Comparison of ENCODE assay signal across 35 cellular contexts in genomic region chr13:59978862-59979261, GRCh38.
"Had no signal": no experiment of that assay in that cellular context is flagged by ENCODE, and none has a peak within 500 bp of the region (broad histone marks: within the 10 kb centered on the region; RNA-seq: fewer than 3 reads in every experiment).

No MANE protein-coding gene starts in this region.

- ATAC-seq: activated CD4-positive, alpha-beta T cell treated with anti-CD3 and anti-CD28 coated beads for 36 hours; activated CD4-positive, CD25-positive, alpha-beta regulatory T cell treated with anti-CD3 and anti-CD28 coated beads, Interleukin-2, amount 50 U/mL, for 24 hours; activated CD8-positive, alpha-beta memory T cell treated with anti-CD3 and anti-CD28 coated beads, Interleukin-2, amount 10 ng/mL, durations not matched to agents 7 days and 5 days; activated CD8-positive, alpha-beta T cell treated with anti-CD3 and anti-CD28 coated beads, Interleukin-2, amount 10 ng/mL, durations not matched to agents 7 days and 5 days; activated naive CD4-positive, alpha-beta T cell treated with anti-CD3 and anti-CD28 coated beads, Interleukin-2, amount 50 U/mL, for 72 hours; body of pancreas; WTC11 had no signal

- H3K27ac ChIP-seq: adrenal gland, body of pancreas, brain microvascular endothelial cell, breast epithelium, WERI-Rb-1 had no signal

- H3K27me3 ChIP-seq: adrenal gland, body of pancreas, brain microvascular endothelial cell, breast epithelium had no signal

- H3K4me1 ChIP-seq: adrenal gland, body of pancreas, breast epithelium had no signal

- H3K4me1 Mint-ChIP-seq: activated CD4-positive, alpha-beta memory T cell treated with anti-CD3 and anti-CD28 coated beads, Interleukin-2, amount 10 ng/mL, durations not matched to agents 7 days and 5 days; activated CD8-positive, alpha-beta memory T cell treated with anti-CD3 and anti-CD28 coated beads, Interleukin-2, amount 10 ng/mL, durations not matched to agents 7 days and 5 days had no signal

- H3K9me3 Mint-ChIP-seq: activated CD4-positive, alpha-beta memory T cell treated with anti-CD3 and anti-CD28 coated beads, Interleukin-2, amount 10 ng/mL, durations not matched to agents 7 days and 5 days; activated CD4-positive, alpha-beta T cell treated with anti-CD3 and anti-CD28 coated beads, Interleukin-2, amount 10 ng/mL, durations not matched to agents 7 days and 5 days; activated naive CD4-positive, alpha-beta T cell treated with anti-CD3 and anti-CD28 coated beads for 36 hours; activated naive CD4-positive, alpha-beta T cell treated with anti-CD3 and anti-CD28 coated beads, Interleukin-2, amount 50 U/mL, for 72 hours; activated naive CD8-positive, alpha-beta T cell treated with anti-CD3 and anti-CD28 coated beads for 36 hours; activated T-cell treated with anti-CD3 and anti-CD28 coated beads, Interleukin-2, amount 50 U/mL, for 24 hours; T-helper 1 cell treated with Interleukin-12 subunit alpha and Interleukin-12 subunit beta and Interleukin-4 antibody, amounts not matched to agents 30 μg/mL and 1 μg/mL, for 36 hours; T-helper 2 cell treated with Interferon-gamma antibody and Interleukin-4, amounts not matched to agents 5 μg/mL and 100 μg/mL, for 36 hours; WTC11 had no signal

- H3K36me3 ChIP-seq: adrenal gland, brain microvascular endothelial cell, WERI-Rb-1 had no signal

- H3K36me3 Mint-ChIP-seq: activated naive CD4-positive, alpha-beta T cell treated with anti-CD3 and anti-CD28 coated beads, Interleukin-2, amount 50 U/mL, for 72 hours; WTC11 had no signal

- H3K27ac Mint-ChIP-seq: activated CD4-positive, alpha-beta memory T cell treated with anti-CD3 and anti-CD28 coated beads, Interleukin-2, amount 10 ng/mL, durations not matched to agents 7 days and 5 days; activated CD4-positive, alpha-beta T cell treated with anti-CD3 and anti-CD28 coated beads for 36 hours; activated CD4-positive, alpha-beta T cell treated with anti-CD3 and anti-CD28 coated beads, Interleukin-2, amount 10 ng/mL, durations not matched to agents 7 days and 5 days; activated CD8-positive, alpha-beta memory T cell treated with anti-CD3 and anti-CD28 coated beads, Interleukin-2, amount 10 ng/mL, durations not matched to agents 7 days and 5 days; activated CD8-positive, alpha-beta T cell treated with anti-CD3 and anti-CD28 coated beads, Interleukin-2, amount 10 ng/mL, durations not matched to agents 7 days and 5 days; activated naive CD4-positive, alpha-beta T cell treated with anti-CD3 and anti-CD28 coated beads for 36 hours; activated naive CD4-positive, alpha-beta T cell treated with anti-CD3 and anti-CD28 coated beads, Interleukin-2, amount 50 U/mL, for 72 hours; activated naive CD8-positive, alpha-beta T cell treated with anti-CD3 and anti-CD28 coated beads for 36 hours; activated T-cell treated with anti-CD3 and anti-CD28 coated beads, Interleukin-2, amount 50 U/mL, for 24 hours; T-helper 1 cell treated with Interleukin-12 subunit alpha and Interleukin-12 subunit beta and Interleukin-4 antibody, amounts not matched to agents 30 μg/mL and 1 μg/mL, for 36 hours; T-helper 2 cell treated with Interferon-gamma antibody and Interleukin-4, amounts not matched to agents 5 μg/mL and 100 μg/mL, for 36 hours; WTC11 had no signal

- FAIRE-seq: astrocyte had no signal

- H3K27me3 Mint-ChIP-seq: activated CD4-positive, alpha-beta memory T cell treated with anti-CD3 and anti-CD28 coated beads, Interleukin-2, amount 10 ng/mL, durations not matched to agents 7 days and 5 days; activated CD4-positive, alpha-beta T cell treated with anti-CD3 and anti-CD28 coated beads for 36 hours; activated CD4-positive, alpha-beta T cell treated with anti-CD3 and anti-CD28 coated beads, Interleukin-2, amount 10 ng/mL, durations not matched to agents 7 days and 5 days; activated CD8-positive, alpha-beta memory T cell treated with anti-CD3 and anti-CD28 coated beads, Interleukin-2, amount 10 ng/mL, durations not matched to agents 7 days and 5 days; activated naive CD8-positive, alpha-beta T cell treated with anti-CD3 and anti-CD28 coated beads for 36 hours; activated T-cell treated with anti-CD3 and anti-CD28 coated beads, Interleukin-2, amount 50 U/mL, for 24 hours had no signal

- H3K9me3 ChIP-seq: adrenal gland, body of pancreas, breast epithelium had no signal

- H3K4me3 Mint-ChIP-seq: activated CD4-positive, alpha-beta memory T cell treated with anti-CD3 and anti-CD28 coated beads, Interleukin-2, amount 10 ng/mL, durations not matched to agents 7 days and 5 days; activated CD4-positive, alpha-beta T cell treated with anti-CD3 and anti-CD28 coated beads for 36 hours; activated CD4-positive, alpha-beta T cell treated with anti-CD3 and anti-CD28 coated beads, Interleukin-2, amount 10 ng/mL, durations not matched to agents 7 days and 5 days; activated CD8-positive, alpha-beta memory T cell treated with anti-CD3 and anti-CD28 coated beads, Interleukin-2, amount 10 ng/mL, durations not matched to agents 7 days and 5 days; activated CD8-positive, alpha-beta T cell treated with anti-CD3 and anti-CD28 coated beads, Interleukin-2, amount 10 ng/mL, durations not matched to agents 7 days and 5 days; activated naive CD4-positive, alpha-beta T cell treated with anti-CD3 and anti-CD28 coated beads for 36 hours; activated naive CD8-positive, alpha-beta T cell treated with anti-CD3 and anti-CD28 coated beads for 36 hours; activated T-cell treated with anti-CD3 and anti-CD28 coated beads, Interleukin-2, amount 50 U/mL, for 24 hours; T-helper 1 cell treated with Interleukin-12 subunit alpha and Interleukin-12 subunit beta and Interleukin-4 antibody, amounts not matched to agents 30 μg/mL and 1 μg/mL, for 36 hours; T-helper 2 cell treated with Interferon-gamma antibody and Interleukin-4, amounts not matched to agents 5 μg/mL and 100 μg/mL, for 36 hours; WTC11 had no signal

- H3K4me3 ChIP-seq: adrenal gland, body of pancreas, breast epithelium had no signal

- DNase-seq: activated CD4-positive, alpha-beta memory T cell treated with anti-CD3 and anti-CD28 coated beads, Interleukin-2, amount 10 ng/mL, durations not matched to agents 7 days and 5 days; activated CD4-positive, alpha-beta T cell treated with anti-CD3 and anti-CD28 coated beads for 1 hour; activated CD4-positive, alpha-beta T cell treated with anti-CD3 and anti-CD28 coated beads for 36 hours; activated CD4-positive, alpha-beta T cell treated with anti-CD3 and anti-CD28 coated beads for 48 hours; activated CD4-positive, alpha-beta T cell treated with anti-CD3 and anti-CD28 coated beads, Interleukin-2, amount 10 ng/mL, durations not matched to agents 7 days and 5 days; activated CD4-positive, alpha-beta T cell treated with anti-CD3 and anti-CD28 coated beads, Interleukin-2, amount 50 U/mL, for 48 hours; activated CD4-positive, CD25-positive, alpha-beta regulatory T cell; activated CD8-positive, alpha-beta memory T cell treated with anti-CD3 and anti-CD28 coated beads for 24 hours; activated CD8-positive, alpha-beta memory T cell treated with anti-CD3 and anti-CD28 coated beads, Interleukin-2, amount 10 ng/mL, durations not matched to agents 7 days and 5 days; activated CD8-positive, alpha-beta memory T cell treated with anti-CD3 and anti-CD28 coated beads, Interleukin-2, amount 50 U/mL, for 48 hours; activated CD8-positive, alpha-beta T cell treated with anti-CD3 and anti-CD28 coated beads, Interleukin-2, amount 10 ng/mL, durations not matched to agents 7 days and 5 days; activated effector memory CD4-positive, alpha-beta T cell treated with anti-CD3 and anti-CD28 coated beads, Interleukin-2, amount 50 U/mL, for 16 hours; activated gamma-delta T cell treated with Interleukin-2 at 50 U/mL for 16 hours; activated naive CD4-positive, alpha-beta T cell; activated naive CD4-positive, alpha-beta T cell treated with anti-CD3 and anti-CD28 coated beads for 36 hours; activated naive CD4-positive, alpha-beta T cell treated with anti-CD3 and anti-CD28 coated beads, Interleukin-2, amount 50 U/mL, for 16 hours; activated naive CD8-positive, alpha-beta T cell treated with anti-CD3 and anti-CD28 coated beads for 36 hours; activated T-cell treated with anti-CD3 and anti-CD28 coated beads, Interleukin-2, amount 50 U/mL, for 24 hours; activated T-cell treated with anti-CD3 and anti-CD28 coated beads, Interleukin-2, amount 50 U/mL, for 48 hours; adrenal gland; amniotic stem cell; aorta; body of pancreas; brain microvascular endothelial cell; central memory CD4-positive, alpha-beta T cell; T-helper 1 cell; T-helper 9 cell; WERI-Rb-1 had no signal
